In the genomic region with DNA sequence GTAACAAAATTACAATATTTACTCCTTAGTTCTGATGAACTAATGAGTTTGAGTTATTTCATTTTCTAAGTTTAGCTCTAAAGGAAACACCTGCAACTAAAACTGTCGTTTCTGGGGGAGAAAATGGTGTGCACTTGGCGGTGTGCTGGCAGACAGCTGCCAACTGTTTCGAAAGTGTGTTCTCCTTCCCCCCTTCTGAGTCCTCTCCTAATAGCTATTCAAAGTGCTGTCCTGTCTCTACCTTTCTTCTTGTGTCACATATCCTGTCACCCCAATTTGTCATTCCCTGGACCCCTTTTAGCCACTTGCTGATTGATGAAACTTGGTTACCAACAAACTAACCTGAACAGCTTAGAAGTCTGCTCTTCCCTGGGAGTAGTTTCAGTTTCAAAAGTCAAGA, we compare ENCODE assay signal across 10 cellular contexts. TPM values are rescaled to one million over a fixed set of nuclear protein-coding genes. Genes with fewer than 3 reads are reported as not detected.
DNase-seq lines count a peak whose midpoint lies in the region; ATAC-seq and TF ChIP-seq lines count a peak whose summit lies in the region.
"Had no signal": no experiment of that assay in that cellular context is flagged by ENCODE, and none has a peak within 500 bp of the region (broad histone marks: within the 10 kb centered on the region; RNA-seq: fewer than 3 reads in every experiment).

No MANE protein-coding gene starts in this region.

- H3K27me3 ChIP-seq in CD8-positive, alpha-beta T cell (ENCODE audit: insufficient read depth, low read length) = no peaks in the 10 kb centered on the region
- H3K27me3 ChIP-seq in adrenal gland = no peaks in the 10 kb centered on the region

- peaks cover 51% of the 10 kb centered on the region for H3K4me1 Mint-ChIP-seq in CD8-positive, alpha-beta T cell (ENCODE audit: low read depth)

- peak overlapping the region; percentile 95 for H3K27ac Mint-ChIP-seq in CD8-positive, alpha-beta T cell

- no peaks in the 10 kb centered on the region for H3K27me3 Mint-ChIP-seq in CD8-positive, alpha-beta T cell (ENCODE audit: low read depth)
- H3K27me3 Mint-ChIP-seq: brain had no signal

- TF ChIP-seq CTCF in CD8-positive, alpha-beta T cell (IDR thresholded peaks at IDR 0.05) = no peak
- TF ChIP-seq CTCF in GM13976 (IDR thresholded peaks at IDR 0.05; ENCODE audit: borderline replicate concordance, control extremely low read depth, extremely low read depth, insufficient read depth, missing control alignments) (no peak), adrenal gland (IDR thresholded peaks at IDR 0.05) (no peak)

- H3K9me3 ChIP-seq in CD8-positive, alpha-beta T cell (ENCODE audit: low read length) = no peaks in the 10 kb centered on the region
- H3K9me3 ChIP-seq in adrenal gland (replicated peaks in 1 of 3) = no peaks in the 10 kb centered on the region

- peaks cover 3% of the 10 kb centered on the region for H3K36me3 Mint-ChIP-seq in CD8-positive, alpha-beta T cell
- H3K36me3 Mint-ChIP-seq: brain had no signal

- TF ChIP-seq POLR2A in adrenal gland (IDR thresholded peaks at IDR 0.05) = no peak

- no peaks in the 10 kb centered on the region for H3K9me3 Mint-ChIP-seq in CD8-positive, alpha-beta T cell

- peak overlapping the region; percentile 2 for H3K27ac ChIP-seq in CD8-positive, alpha-beta T cell (ENCODE audit: low read depth, low read length)
- peak overlapping the region in 1 of 5 donors; percentile 27 for H3K27ac ChIP-seq in adrenal gland

- in situ Hi-C loops in GM13976 (cut with MboI; ENCODE audit: low sequenced_read_pairs, unreplicated experiment) = no loop called here

- no peak for ATAC-seq in CD8-positive, alpha-beta T cell
- ATAC-seq in GM19395 (IDR thresholded peaks at IDR 0.05; ENCODE audit: unreplicated experiment) (peak; percentile 64), HG03432 (IDR thresholded peaks at IDR 0.05; ENCODE audit: unreplicated experiment) (peak; percentile 57)
- ATAC-seq: HCT116 had no signal

- intact Hi-C loops in CD8-positive, alpha-beta T cell (cut with DNase I, micrococcal nuclease) = loop anchor here (2.0 to 10.0 kb wide), 5 partner anchors 15 to 1653 kb away; a partner anchor contains a TSS
- intact Hi-C loops in adrenal gland (cut with DNase I) = no loop called here

- WGBS in adrenal gland, 4 donors = 42 to 67% (median 50%) methylated on average over 3 of the region's 3 CpGs

- POLR2A ChIA-PET in CD8-positive, alpha-beta T cell (lab: Charles Lee) = interaction anchor here (1.1 to 2.2 kb wide), 4 partner anchors 11 to 394 kb away, joined by 5 to 16 read pairs (median 6); a partner anchor contains a TSS

- CTCF ChIA-PET in CD8-positive, alpha-beta T cell (lab: Charles Lee) = interaction anchor here (1.2 to 9.5 kb wide), 5 partner anchors 9 to 375 kb away, joined by 3 to 68 read pairs (median 4); a partner anchor contains a TSS

- DNase-seq in CD8-positive, alpha-beta T cell = no peak
- peak; percentile 67 for DNase-seq in dermis blood vessel endothelial cell
- no peak for DNase-seq in NCI-H510A treated with DMSO at 0.1 percent for 48 hours (lab: John Stamatoyannopoulos, UW)
- DNase-seq in GM13976 (ENCODE audit: low spot score) = no peak
- DNase-seq in adrenal gland = no peak
- DNase-seq in 8988T = no peak

- peaks cover 28% of the 10 kb centered on the region for H3K4me1 ChIP-seq in CD8-positive, alpha-beta T cell (ENCODE audit: insufficient read depth, low read length)
- peaks cover 0 to 11% of the 10 kb centered on the region in 2 donors for H3K4me1 ChIP-seq in adrenal gland (replicated peaks in 1 of 2)

- peak overlapping the region; percentile 45 for H3K4me3 ChIP-seq in CD8-positive, alpha-beta T cell (ENCODE audit: low read depth, low read length)
- H3K4me3 ChIP-seq in adrenal gland = peak overlapping the region in 1 of 4 donors; percentile 18

- no peaks in the 10 kb centered on the region for H3K36me3 ChIP-seq in CD8-positive, alpha-beta T cell (ENCODE audit: insufficient read depth, low read length)
- H3K36me3 ChIP-seq in adrenal gland (replicated peaks in 1 of 2) = no peaks in the 10 kb centered on the region

- peak overlapping the region; percentile 94 for H3K4me3 Mint-ChIP-seq in CD8-positive, alpha-beta T cell

RNA-seq across cellular contexts. Expression of a gene that starts 4.9 kb away (rescaled TPM):
- total RNA-seq in CD8-positive, alpha-beta T cell = 10 to 100 TPM; 34.1 to 37.5 TPM
- total RNA-seq in dermis blood vessel endothelial cell (48.2 and 65.5 TPM in 2 replicates), adrenal gland (10 to 100 TPM; 27.9 to 55.4 (median 37.9) TPM)
- 10 to 100 TPM; 18.4 to 65.6 (median 22.4) TPM for polyA plus RNA-seq in adrenal gland

RNA-seq across cellular contexts. Expression of a gene that starts 42.3 kb away (rescaled TPM):
- total RNA-seq in CD8-positive, alpha-beta T cell = under 1 TPM; 0.43 to 0.64 TPM
- total RNA-seq in dermis blood vessel endothelial cell (0.14 and 0.51 TPM in 2 replicates), adrenal gland (under 1 TPM in 6 of 8 donors, not detected in 2; 0.44 to 0.83 (median 0.79) TPM)
- polyA plus RNA-seq in adrenal gland = under 1 TPM; 0.17 to 0.48 (median 0.42) TPM

RNA-seq across cellular contexts. Expression of a gene that starts 54.7 kb away (rescaled TPM):
- 1 to 10 TPM; 5.6 to 9.3 TPM for total RNA-seq in CD8-positive, alpha-beta T cell
- 0.51 and 1.2 TPM in 2 replicates for total RNA-seq in dermis blood vessel endothelial cell
- total RNA-seq in adrenal gland = 10 to 100 TPM; 22.8 to 42.1 (median 37.6) TPM
- 10 to 100 TPM in 1 of 3 donors, 1 to 10 TPM in 2; 4.8 to 26.2 (median 9.2) TPM for polyA plus RNA-seq in adrenal gland

Comparison
In these comparisons a context has a peak if more than half of its experiments do, and no peak if none do; other contexts are left out.
1. intact Hi-C loops: an anchor here in CD8-positive, alpha-beta T cell (2.0 to 10.0 kb wide); none called in adrenal gland.